15 cellular contexts compared by ENCODE assay signal in the genomic region with DNA sequence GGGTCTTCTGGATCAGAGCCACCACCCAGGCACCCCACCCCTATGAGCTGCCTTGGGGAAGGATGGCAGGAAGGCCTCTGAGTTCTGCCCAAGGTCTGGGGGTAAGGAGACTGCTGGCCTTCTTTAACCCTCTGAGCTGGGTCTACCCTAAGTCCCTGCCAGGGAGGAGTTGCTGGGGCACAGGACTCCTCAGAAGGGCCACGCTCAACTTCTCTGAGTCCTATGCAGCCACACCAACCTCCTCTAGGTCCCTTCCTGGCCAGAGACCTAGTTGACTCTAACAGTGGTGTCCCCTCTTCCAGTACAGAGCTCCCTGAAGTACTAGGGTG. TPM values are rescaled to one million over a fixed set of nuclear protein-coding genes. Genes with fewer than 3 reads are reported as not detected.
DNase-seq lines count a peak whose midpoint lies in the region; ATAC-seq and TF ChIP-seq lines count a peak whose summit lies in the region.
"Had no signal": no experiment of that assay in that cellular context is flagged by ENCODE, and none has a peak within 500 bp of the region (broad histone marks: within the 10 kb centered on the region; RNA-seq: fewer than 3 reads in every experiment).

No MANE protein-coding gene starts in this region.

- H3K27me3 ChIP-seq in HCT116 (ENCODE audit: insufficient read depth, low read length), result no peaks in the 10 kb centered on the region

- no TSS peak for BruUV-seq in HCT116 (replicated peaks; lab: Mats Ljungman, UMichigan)

- no peak overlapping the region for H3K9ac ChIP-seq in HCT116 (ENCODE audit: low read length)

- peaks cover 23 to 47% (median 44%) of the 10 kb centered on the region in 3 donors for H3K27me3 Mint-ChIP-seq in naive B cell

- no peak for DNase-seq in HCT116 (ENCODE audit: low read depth, low spot score)
- no peak for DNase-seq in naive B cell
- DNase-seq in cerebellar cortex (ENCODE audit: low spot score), result no peak
- DNase-seq in cardiac septum (ENCODE audit: low spot score), result no peak
- no peak for DNase-seq in NCI-H82 treated with DMSO at 0.1 percent for 48 hours (lab: John Stamatoyannopoulos, UW; ENCODE audit: unreplicated experiment)
- DNase-seq: Caco-2, colonic mucosa had no signal

- POLR2A ChIA-PET in HCT116 (lab: Charles Lee), result interaction anchor here (0.6 kb wide), 1 partner anchor 818 kb away, joined by 4 read pairs; no protein-coding TSS in a partner anchor

- no peaks in the 10 kb centered on the region for H3K9me3 Mint-ChIP-seq in naive B cell
- H3K9me3 Mint-ChIP-seq: activated naive CD8-positive, alpha-beta T cell treated with anti-CD3 and anti-CD28 coated beads, Interleukin-2, amount 10 ng/mL, durations not matched to agents 7 days and 5 days; stimulated activated naive CD8-positive, alpha-beta T cell treated with anti-CD3 and anti-CD28 coated beads, Interleukin-15, Interleukin-2, amounts not matched to agents 100 ng/mL and 50 ng/mL, for 24 hours had no signal

- H3K4me1 Mint-ChIP-seq in naive B cell, result peaks cover 23 to 37% (median 36%) of the 10 kb centered on the region in 3 donors

- CTCF ChIA-PET in HCT116 (lab: Charles Lee), result interaction anchor here (0.8 to 2.6 kb wide), 7 partner anchors 10 to 246 kb away, joined by 3 to 13 read pairs (median 4); no protein-coding TSS in a partner anchor

- peaks cover 15 to 29% of the 10 kb centered on the region in 2 experiments for H3K4me1 ChIP-seq in HCT116 (ENCODE audit: control insufficient read depth in 1 of 2, insufficient read depth in 2 of 2, low read length in 2 of 2)
- H3K4me1 ChIP-seq: colonic mucosa had no signal

- H3K27ac Mint-ChIP-seq in naive B cell, result peak overlapping the region in 3 of 6 donors; percentile 46 to 61 (median 47)
- H3K27ac Mint-ChIP-seq: activated naive CD8-positive, alpha-beta T cell treated with anti-CD3 and anti-CD28 coated beads, Interleukin-2, amount 10 ng/mL, durations not matched to agents 7 days and 5 days; stimulated activated naive CD8-positive, alpha-beta T cell treated with anti-CD3 and anti-CD28 coated beads, Interleukin-15, Interleukin-2, amounts not matched to agents 100 ng/mL and 50 ng/mL, for 24 hours had no signal

- TF ChIP-seq POLR2A in HCT116 (IDR thresholded peaks at IDR 0.05; ENCODE audit: borderline replicate concordance, extremely low read depth, insufficient read depth, insufficient read length), result no peak

- H4K20me1 ChIP-seq in HCT116 (ENCODE audit: insufficient read depth), result no peaks in the 10 kb centered on the region

- no peaks in the 10 kb centered on the region for H3K36me3 Mint-ChIP-seq in naive B cell
- H3K36me3 Mint-ChIP-seq: activated naive CD8-positive, alpha-beta T cell treated with anti-CD3 and anti-CD28 coated beads, Interleukin-2, amount 10 ng/mL, durations not matched to agents 7 days and 5 days had no signal

- H3K36me3 ChIP-seq in HCT116 (ENCODE audit: control insufficient read depth in 1 of 2, insufficient read depth in 2 of 2, low read length in 2 of 2), result no peaks in the 10 kb centered on the region
- H3K36me3 ChIP-seq: colonic mucosa, Peyer's patch had no signal

- peak overlapping the region; percentile 16; the same call in 1 of the 2 replicates for H3K4me2 ChIP-seq in HCT116 (ENCODE audit: low read length)

- peak overlapping the region in 1 of 8 donors; percentile 15 for H3K4me3 Mint-ChIP-seq in naive B cell
- H3K4me3 Mint-ChIP-seq: activated naive CD8-positive, alpha-beta T cell treated with anti-CD3 and anti-CD28 coated beads, Interleukin-2, amount 10 ng/mL, durations not matched to agents 7 days and 5 days; stimulated activated naive CD8-positive, alpha-beta T cell treated with anti-CD3 and anti-CD28 coated beads, Interleukin-15, Interleukin-2, amounts not matched to agents 100 ng/mL and 50 ng/mL, for 24 hours had no signal

- no peaks in the 10 kb centered on the region for H3K9me2 ChIP-seq in HCT116 (ENCODE audit: insufficient read depth)

- no peak for TF ChIP-seq CTCF in HCT116 (IDR thresholded peaks at IDR 0.05 in 2 of 3, conservative IDR thresholded peaks at IDR 0.05 in 1 of 3; ENCODE audit: borderline replicate concordance in 1 of 3, insufficient read depth in 1 of 3, low read depth in 2 of 3, low read length in 2 of 3)

- TF ChIP-seq RAD21 in HCT116 (IDR thresholded peaks at IDR 0.05; ENCODE audit: low read depth), result no peak

- peak; percentile 22 for ATAC-seq in GM18907 (IDR thresholded peaks at IDR 0.05; ENCODE audit: unreplicated experiment)
- no peak for ATAC-seq in HCT116
- peak; percentile 16 for ATAC-seq in HG03521 (IDR thresholded peaks at IDR 0.05; ENCODE audit: unreplicated experiment)
- peak; percentile 15 to 18 for ATAC-seq in naive B cell (ENCODE audit: low read depth in 2 of 2)

- H3K79me2 ChIP-seq in HCT116 (ENCODE audit: insufficient read depth, low read length), result no peaks in the 10 kb centered on the region

- H3K27ac ChIP-seq in HCT116 (ENCODE audit: low read depth, low read length), result no peak overlapping the region
- H3K27ac ChIP-seq: colonic mucosa, Peyer's patch had no signal

- RAD21 ChIA-PET in HCT116 (lab: Charles Lee; ENCODE audit: low non-redundant PET in 1 of 2, low total read pairs in 2 of 2, uncharacterized antibody in 2 of 2, unreplicated experiment in 2 of 2), result interaction anchor here in 1 of 2 experiments (0.6 kb wide), 1 partner anchor 15 kb away, joined by 3 read pairs; no protein-coding TSS in a partner anchor

- no peak overlapping the region for H2AFZ ChIP-seq in HCT116 (ENCODE audit: low read depth, low read length, poor library complexity, severe bottlenecking)

- H3K9me3 ChIP-seq in HCT116 (ENCODE audit: control insufficient read depth in 1 of 2, insufficient read depth in 1 of 2, low read depth in 1 of 2, low read length in 2 of 2), result no peaks in the 10 kb centered on the region
- H3K9me3 ChIP-seq: Caco-2, colonic mucosa, Peyer's patch had no signal

- intact Hi-C loops in HCT116 (cut with micrococcal nuclease), result no loop called here
- intact Hi-C loops in cardiac septum (cut with DNase I), result no loop called here

- H3K4me3 ChIP-seq in HCT116 (replicated peaks in 1 of 2; ENCODE audit: low read depth in 1 of 2, low read length in 2 of 2), result no peak overlapping the region
- H3K4me3 ChIP-seq: colonic mucosa, Peyer's patch had no signal

TF ChIP-seq in HCT116, 20 proteins besides CTCF, POLR2A, EP300 and RAD21 (continues in another document):
- TF ChIP-seq SIN3A (IDR thresholded peaks at IDR 0.05; ENCODE audit: low read depth) (no peak), ZFX (IDR thresholded peaks at IDR 0.05) (no peak), SRF (IDR thresholded peaks at IDR 0.05; ENCODE audit: low read depth) (no peak), EZH2 (IDR thresholded peaks at IDR 0.05) (no peak), FOSL1 (IDR thresholded peaks at IDR 0.05; ENCODE audit: low read depth) (no peak), EGR1 (IDR thresholded peaks at IDR 0.05; ENCODE audit: low read depth) (no peak), CEBPB (IDR thresholded peaks at IDR 0.05; ENCODE audit: low read depth) (no peak)
- TF ChIP-seq, protein P1, sequence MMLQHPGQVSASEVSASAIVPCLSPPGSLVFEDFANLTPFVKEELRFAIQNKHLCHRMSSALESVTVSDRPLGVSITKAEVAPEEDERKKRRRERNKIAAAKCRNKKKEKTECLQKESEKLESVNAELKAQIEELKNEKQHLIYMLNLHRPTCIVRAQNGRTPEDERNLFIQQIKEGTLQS (IDR thresholded peaks at IDR 0.05), result no peak
- TF ChIP-seq, protein P2, sequence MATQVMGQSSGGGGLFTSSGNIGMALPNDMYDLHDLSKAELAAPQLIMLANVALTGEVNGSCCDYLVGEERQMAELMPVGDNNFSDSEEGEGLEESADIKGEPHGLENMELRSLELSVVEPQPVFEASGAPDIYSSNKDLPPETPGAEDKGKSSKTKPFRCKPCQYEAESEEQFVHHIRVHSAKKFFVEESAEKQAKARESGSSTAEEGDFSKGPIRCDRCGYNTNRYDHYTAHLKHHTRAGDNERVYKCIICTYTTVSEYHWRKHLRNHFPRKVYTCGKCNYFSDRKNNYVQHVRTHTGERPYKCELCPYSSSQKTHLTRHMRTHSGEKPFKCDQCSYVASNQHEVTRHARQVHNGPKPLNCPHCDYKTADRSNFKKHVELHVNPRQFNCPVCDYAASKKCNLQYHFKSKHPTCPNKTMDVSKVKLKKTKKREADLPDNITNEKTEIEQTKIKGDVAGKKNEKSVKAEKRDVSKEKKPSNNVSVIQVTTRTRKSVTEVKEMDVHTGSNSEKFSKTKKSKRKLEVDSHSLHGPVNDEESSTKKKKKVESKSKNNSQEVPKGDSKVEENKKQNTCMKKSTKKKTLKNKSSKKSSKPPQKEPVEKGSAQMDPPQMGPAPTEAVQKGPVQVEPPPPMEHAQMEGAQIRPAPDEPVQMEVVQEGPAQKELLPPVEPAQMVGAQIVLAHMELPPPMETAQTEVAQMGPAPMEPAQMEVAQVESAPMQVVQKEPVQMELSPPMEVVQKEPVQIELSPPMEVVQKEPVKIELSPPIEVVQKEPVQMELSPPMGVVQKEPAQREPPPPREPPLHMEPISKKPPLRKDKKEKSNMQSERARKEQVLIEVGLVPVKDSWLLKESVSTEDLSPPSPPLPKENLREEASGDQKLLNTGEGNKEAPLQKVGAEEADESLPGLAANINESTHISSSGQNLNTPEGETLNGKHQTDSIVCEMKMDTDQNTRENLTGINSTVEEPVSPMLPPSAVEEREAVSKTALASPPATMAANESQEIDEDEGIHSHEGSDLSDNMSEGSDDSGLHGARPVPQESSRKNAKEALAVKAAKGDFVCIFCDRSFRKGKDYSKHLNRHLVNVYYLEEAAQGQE (IDR thresholded peaks at IDR 0.05; ENCODE audit: low read depth), result no peak

RNA-seq across cellular contexts. Expression of gene NEURL1, which starts 2.6 kb away (rescaled TPM):
- total RNA-seq in HCT116 (2021; ENCODE audit: unreplicated experiment) (1.4 TPM), cardiac septum (0.54 TPM)
- 2.2 and 3.4 TPM in 2 replicates for polyA plus RNA-seq in HCT116 (2012)
- polyA plus RNA-seq in naive B cell (ENCODE audit: low read depth in 6 of 6), result under 1 TPM; 0.21 to 0.83 (median 0.33) TPM

RNA-seq across cellular contexts. Expression of gene CALHM3, which starts 11.9 kb away (rescaled TPM):
- 0.49 TPM for total RNA-seq in HCT116 (2021; ENCODE audit: unreplicated experiment)
- polyA plus RNA-seq in HCT116 (2012), result 0.74 and 1.1 TPM in 2 replicates
- polyA plus RNA-seq in naive B cell (ENCODE audit: low read depth in 6 of 6), result not detected
- not detected for total RNA-seq in cardiac septum
- total RNA-seq: colonic mucosa, mononuclear cell, Peyer's patch, pulmonary artery endothelial cell had no signal

RNA-seq across cellular contexts. Expression of gene CALHM1, which starts 32.2 kb away (rescaled TPM):
- not detected for total RNA-seq in HCT116 (2021; ENCODE audit: unreplicated experiment)
- polyA plus RNA-seq in HCT116 (2012), result 0.02 and 0.05 TPM in 2 replicates
- polyA plus RNA-seq in naive B cell (ENCODE audit: low read depth in 6 of 6), result not detected
- not detected for total RNA-seq in cardiac septum
- total RNA-seq: activated CD8-positive, alpha-beta memory T cell treated with anti-CD3 and anti-CD28 coated beads for 36 hours; Caco-2; colonic mucosa; mononuclear cell; pulmonary artery endothelial cell had no signal

RNA-seq across cellular contexts. Expression of gene CALHM2, which starts 38.8 kb away (rescaled TPM):
- total RNA-seq in HCT116 (2021; ENCODE audit: unreplicated experiment) (46.1 TPM), cardiac septum (12.7 TPM)
- 52.2 and 53.5 TPM in 2 replicates for polyA plus RNA-seq in HCT116 (2012)
- 1 to 10 TPM in 2 of 6 donors, under 1 TPM in 3, not detected in 1; 0.39 to 2.3 (median 1.00) TPM for polyA plus RNA-seq in naive B cell (ENCODE audit: low read depth in 6 of 6)
